In the genomic region with DNA sequence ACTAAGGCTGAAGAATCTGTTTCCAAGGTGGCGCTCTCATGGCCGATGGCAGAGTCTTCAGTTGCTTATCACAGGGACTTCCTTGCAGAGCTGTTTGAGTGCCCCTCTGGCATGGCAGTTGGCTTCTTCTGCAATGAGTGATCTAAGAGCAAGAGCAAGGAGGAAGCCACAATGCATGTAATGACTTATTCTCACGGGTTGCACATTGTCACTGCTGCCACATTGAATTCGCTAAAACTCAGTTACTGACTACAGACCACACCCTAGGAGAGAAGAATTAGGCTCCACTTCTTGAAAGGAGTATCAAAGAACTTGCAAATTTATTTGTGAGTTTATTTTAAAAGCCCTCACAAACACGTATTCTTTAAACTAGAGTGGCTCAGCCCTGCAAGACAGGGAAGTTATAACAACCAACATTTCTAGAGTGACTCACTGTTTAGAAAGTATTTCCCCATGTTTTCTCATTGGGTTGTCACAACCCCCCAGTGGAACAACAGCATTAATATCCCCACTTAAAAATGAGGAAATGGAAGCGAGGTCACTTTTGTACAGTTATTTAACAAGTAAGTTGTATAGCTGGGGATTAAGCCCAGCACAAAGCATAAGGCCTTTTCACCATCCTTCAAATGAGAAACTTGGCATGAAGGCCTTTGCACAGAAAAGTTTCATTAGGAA, we compare ENCODE assay signal across 8 cellular contexts. TPM values are rescaled to one million over a fixed set of nuclear protein-coding genes. Genes with fewer than 3 reads are reported as not detected.
DNase-seq lines count a peak whose midpoint lies in the region; ATAC-seq, FAIRE-seq and TF ChIP-seq lines count a peak whose summit lies in the region.

No MANE protein-coding gene starts in this region.

- peak overlapping the region; percentile 23 for H3K4me3 Mint-ChIP-seq in stimulated activated effector memory CD8-positive, alpha-beta T cell treated with anti-CD3 and anti-CD28 coated beads, Interleukin-12 subunit alpha, Interleukin-12 subunit beta, amount 100 ng/mL, for 72 hours
- H3K4me3 Mint-ChIP-seq in nephron progenitor cell, result no peak overlapping the region

- intact Hi-C loops in HCT116 (cut with micrococcal nuclease), result no loop called here

- H3K4me1 Mint-ChIP-seq in stimulated activated effector memory CD8-positive, alpha-beta T cell treated with anti-CD3 and anti-CD28 coated beads, Interleukin-12 subunit alpha, Interleukin-12 subunit beta, amount 100 ng/mL, for 72 hours, result peaks cover 29% of the 10 kb centered on the region
- H3K4me1 Mint-ChIP-seq in nephron progenitor cell, result no peaks in the 10 kb centered on the region

- H3K27ac ChIP-seq in HCT116 (ENCODE audit: low read depth, low read length) (no peak overlapping the region), H1 (ENCODE audit: low read depth, low read length) (no peak overlapping the region)

- H3K27ac Mint-ChIP-seq in stimulated activated effector memory CD8-positive, alpha-beta T cell treated with anti-CD3 and anti-CD28 coated beads, Interleukin-12 subunit alpha, Interleukin-12 subunit beta, amount 100 ng/mL, for 72 hours, result peak overlapping the region; percentile 62
- H3K27ac Mint-ChIP-seq in nephron progenitor cell, result no peak overlapping the region

- no peak for TF ChIP-seq CTCF in HCT116 (IDR thresholded peaks at IDR 0.05 in 2 of 3, conservative IDR thresholded peaks at IDR 0.05 in 1 of 3; ENCODE audit: borderline replicate concordance in 1 of 3, insufficient read depth in 1 of 3, low read depth in 2 of 3, low read length in 2 of 3)
- no peak for TF ChIP-seq CTCF in H1 (IDR thresholded peaks at IDR 0.05; ENCODE audit: control extremely low read depth in 1 of 3, insufficient read depth in 1 of 3, low read depth in 1 of 3, low read length in 3 of 3)
- no peak for TF ChIP-seq CTCF in nephron progenitor cell (IDR thresholded peaks at IDR 0.05)

- TF ChIP-seq POLR2A in HCT116 (IDR thresholded peaks at IDR 0.05; ENCODE audit: borderline replicate concordance, extremely low read depth, insufficient read depth, insufficient read length) (no peak), H1 (IDR thresholded peaks at IDR 0.05; ENCODE audit: control extremely low read depth in 1 of 2, low read depth in 2 of 2, low read length in 2 of 2) (no peak)

- FAIRE-seq in H1 (lab: Jason Lieb, UNC) (no peak), urothelium cell line (lab: Jason Lieb, UNC) (no peak)

- H3K4me1 ChIP-seq in HCT116 (ENCODE audit: control insufficient read depth in 1 of 2, insufficient read depth in 2 of 2, low read length in 2 of 2) (peaks cover 0 to 5% of the 10 kb centered on the region in 2 experiments; a peak in 2 of 4 replicates), H1 (replicated peaks in 1 of 4; ENCODE audit: control insufficient read depth in 3 of 4, insufficient read depth in 4 of 4, low read length in 3 of 4) (peaks cover 0 to 3% (median 0%) of the 10 kb centered on the region in 4 experiments; a peak in 1 of 7 replicates)

- H3K79me1 ChIP-seq in H1 (ENCODE audit: low read depth, low read length), result no peaks in the 10 kb centered on the region

- 92% methylated on average over 6 of the region's 6 CpGs; no CpG with 5 or more reads in 1 of the 2 experiments for WGBS in H1 (ENCODE audit: extremely low coverage in 1 of 2, insufficient coverage in 1 of 2, insufficient read length in 1 of 2, insufficient replicate concordance in 2 of 2, low coverage in 1 of 2, low lambda C conversion rate in 2 of 2, missing lambda C conversion rate in 1 of 2), 2 experiments

- H4K20me1 ChIP-seq in HCT116 (ENCODE audit: insufficient read depth), result no peaks in the 10 kb centered on the region
- H4K20me1 ChIP-seq in H1 (replicated peaks in 1 of 2; ENCODE audit: control insufficient read depth in 1 of 2, insufficient read depth in 2 of 2, low read length in 2 of 2), result no peaks in the 10 kb centered on the region

- BruUV-seq in HCT116 (replicated peaks; lab: Mats Ljungman, UMichigan), result no TSS peak

- peak overlapping the region; percentile 29 for H4K91ac ChIP-seq in H1 (replicated peaks; ENCODE audit: insufficient read length, low read length)

- H3K27me3 Mint-ChIP-seq in nephron progenitor cell (ENCODE audit: low read depth, poor library complexity), result no peaks in the 10 kb centered on the region

- H3K18ac ChIP-seq in H1 (ENCODE audit: extremely low read depth, low read length), result no peak overlapping the region

- H3K79me2 ChIP-seq in HCT116 (ENCODE audit: insufficient read depth, low read length) (no peaks in the 10 kb centered on the region), H1 (ENCODE audit: control insufficient read depth in 1 of 2, insufficient read depth in 2 of 2, low read length in 2 of 2) (no peaks in the 10 kb centered on the region)

- no peak overlapping the region for H4K8ac ChIP-seq in H1 (ENCODE audit: extremely low read depth, insufficient read depth, low read length)

- POLR2A ChIA-PET in HCT116 (lab: Charles Lee) (no interaction called here), H1 (lab: Charles Lee; ENCODE audit: partially characterized antibody) (interaction anchor here (0.8 kb wide), 1 partner anchor 11 kb away, joined by 3 read pairs; no protein-coding TSS in a partner anchor)

- TF ChIP-seq RAD21 in HCT116 (IDR thresholded peaks at IDR 0.05; ENCODE audit: low read depth) (no peak), H1 (IDR thresholded peaks at IDR 0.05 in 1 of 2, conservative IDR thresholded peaks at IDR 0.05 in 1 of 2; ENCODE audit: low read depth in 2 of 2, low read length in 2 of 2) (no peak)

- H2BK12ac ChIP-seq in H1 (ENCODE audit: low read depth, low read length), result no peak overlapping the region

- H3K23ac ChIP-seq in H1 (ENCODE audit: insufficient read length), result no peak overlapping the region

- H2AFZ ChIP-seq in HCT116 (ENCODE audit: low read depth, low read length, poor library complexity, severe bottlenecking) (peak overlapping the region; percentile 27), H1 (ENCODE audit: low read length) (peak overlapping the region; percentile 16; the same call in 1 of the 2 replicates)

- no peaks in the 10 kb centered on the region for H3K23me2 ChIP-seq in H1 (ENCODE audit: low read depth, low read length)

- H3K36me3 ChIP-seq in HCT116 (ENCODE audit: control insufficient read depth in 1 of 2, insufficient read depth in 2 of 2, low read length in 2 of 2) (no peaks in the 10 kb centered on the region), H1 (ENCODE audit: control insufficient read depth in 2 of 4, insufficient read depth in 4 of 4, low read length in 3 of 4) (no peaks in the 10 kb centered on the region)

- no peaks in the 10 kb centered on the region for H3K9me3 Mint-ChIP-seq in stimulated activated effector memory CD8-positive, alpha-beta T cell treated with anti-CD3 and anti-CD28 coated beads, Interleukin-12 subunit alpha, Interleukin-12 subunit beta, amount 100 ng/mL, for 72 hours
- no peaks in the 10 kb centered on the region for H3K9me3 Mint-ChIP-seq in nephron progenitor cell

- H3K56ac ChIP-seq in H1 (replicated peaks; ENCODE audit: insufficient read length, low read depth, low read length), result no peak overlapping the region

- no peak overlapping the region for H2BK120ac ChIP-seq in H1 (replicated peaks; ENCODE audit: low read depth, low read length)

- H3K14ac ChIP-seq in H1 (ENCODE audit: insufficient read length), result no peak overlapping the region

- no peak overlapping the region for H2AK5ac ChIP-seq in H1 (ENCODE audit: low read depth, low read length)

- H3K4me3 ChIP-seq in HCT116 (replicated peaks in 1 of 2; ENCODE audit: low read depth in 1 of 2, low read length in 2 of 2) (no peak overlapping the region), H1 (ENCODE audit: extremely low read depth in 1 of 4, insufficient read depth in 2 of 4, low read depth in 3 of 4, low read length in 4 of 4) (no peak overlapping the region)

- TF ChIP-seq EP300 in H1 (IDR thresholded peaks at IDR 0.05; ENCODE audit: borderline replicate concordance in 1 of 2, low read depth in 2 of 2, low read length in 2 of 2), result no peak

- CTCF ChIA-PET in HCT116 (lab: Charles Lee), result no interaction called here
- CTCF ChIA-PET in H1 (lab: Charles Lee; ENCODE audit: partially characterized antibody), result interaction anchor here (0.7 kb wide), 1 partner anchor 272 kb away, joined by 3 read pairs; no protein-coding TSS in a partner anchor

- H2BK5ac ChIP-seq in H1 (ENCODE audit: low read depth, low read length), result no peak overlapping the region

- no peak for ATAC-seq in HCT116
- ATAC-seq in stimulated activated effector memory CD8-positive, alpha-beta T cell treated with anti-CD3 and anti-CD28 coated beads, Interleukin-12 subunit alpha, Interleukin-12 subunit beta, amount 100 ng/mL, for 72 hours, result peak; percentile 100

- DNase-seq in activated T-cell treated with anti-CD3 and anti-CD28 coated beads for 48 hours (ENCODE audit: low read depth), result peak; percentile 19
- DNase-seq in activated T-cell treated with anti-CD3 and anti-CD28 coated beads, Interleukin-2, amount 50 U/mL, for 1 hour, result no peak
- DNase-seq in HCT116 (ENCODE audit: low read depth, low spot score), result no peak
- peak; percentile 26 for DNase-seq in NAMALWA (ENCODE audit: low spot score)
- no peak for DNase-seq in H1 (ENCODE audit: low read depth in 1 of 2, low spot score in 2 of 2)
- DNase-seq in stimulated activated effector memory CD8-positive, alpha-beta T cell treated with anti-CD3 and anti-CD28 coated beads, Interleukin-12 subunit alpha, Interleukin-12 subunit beta, amount 100 ng/mL, for 72 hours (ENCODE audit: low spot score in 2 of 2), result peak; percentile 12 to 72
- DNase-seq in nephron progenitor cell, result no peak
- DNase-seq in urothelium cell line (ENCODE audit: low spot score), result no peak

- no peak overlapping the region for H3K4ac ChIP-seq in H1 (replicated peaks; ENCODE audit: insufficient read length, low read depth, low read length)

- no peaks in the 10 kb centered on the region for H3K9me2 ChIP-seq in HCT116 (ENCODE audit: insufficient read depth)

- H2BK15ac ChIP-seq in H1 (ENCODE audit: low read length), result no peak overlapping the region

- H3K9me3 ChIP-seq in HCT116 (ENCODE audit: control insufficient read depth in 1 of 2, insufficient read depth in 1 of 2, low read depth in 1 of 2, low read length in 2 of 2) (no peaks in the 10 kb centered on the region), H1 (ENCODE audit: insufficient read depth in 2 of 2, low read depth in 1 of 2, low read length in 1 of 2) (no peaks in the 10 kb centered on the region)

- H2BK20ac ChIP-seq in H1 (ENCODE audit: low read length), result no peak overlapping the region

- H3K9ac ChIP-seq in HCT116 (ENCODE audit: low read length) (no peak overlapping the region), H1 (replicated peaks in 1 of 4; ENCODE audit: extremely low read depth in 1 of 4, low read depth in 3 of 4, low read length in 3 of 4) (no peak overlapping the region)

- H3K27me3 ChIP-seq in HCT116 (ENCODE audit: insufficient read depth, low read length) (no peaks in the 10 kb centered on the region), H1 (replicated peaks in 1 of 4; ENCODE audit: control insufficient read depth in 3 of 4, extremely low read depth in 1 of 4, insufficient read depth in 3 of 4, low read length in 3 of 4) (no peaks in the 10 kb centered on the region)

- no peak overlapping the region for H4K5ac ChIP-seq in H1 (ENCODE audit: insufficient read length, low read depth, low read length)

- H3K4me2 ChIP-seq in HCT116 (ENCODE audit: low read length) (no peak overlapping the region), H1 (ENCODE audit: insufficient read depth in 1 of 2, low read depth in 2 of 2, low read length in 2 of 2) (no peak overlapping the region)

- RAD21 ChIA-PET in HCT116 (lab: Charles Lee; ENCODE audit: low non-redundant PET in 1 of 2, low total read pairs in 2 of 2, uncharacterized antibody in 2 of 2, unreplicated experiment in 2 of 2), result no interaction called here

- H3K36me3 Mint-ChIP-seq in stimulated activated effector memory CD8-positive, alpha-beta T cell treated with anti-CD3 and anti-CD28 coated beads, Interleukin-12 subunit alpha, Interleukin-12 subunit beta, amount 100 ng/mL, for 72 hours, result no peaks in the 10 kb centered on the region
- no peaks in the 10 kb centered on the region for H3K36me3 Mint-ChIP-seq in nephron progenitor cell (ENCODE audit: low read depth)

RNA-seq across cellular contexts. Expression of gene RBPJ, which starts 32.4 kb away (rescaled TPM):
- total RNA-seq in HCT116 (2021; ENCODE audit: unreplicated experiment), result 72.7 TPM
- 42.2 and 46.5 TPM in 2 replicates for polyA plus RNA-seq in HCT116 (2012)
- 202 and 217 TPM in 2 replicates for total RNA-seq in H1 (2021; fragmentation: NEBNext Ultra II Directional; extraction: Animal tissue kit (Norgen Biotek cat#: 25700))
- polyA plus RNA-seq in H1 (2011; rRNA removed), result 58.2 and 65.5 TPM in 2 replicates
- polyA plus RNA-seq in H1 (2011; cell fraction: cytosol; rRNA removed), result 80.3 TPM
- 94.0 TPM for polyA plus RNA-seq in H1 (2011; cell fraction: nucleus; rRNA removed)
- 73.6 to 109 TPM (median 89.5 TPM) in 4 replicates for polyA plus RNA-seq in H1 (2012, experiment 1 of 2)
- 7.1 TPM for polyA plus RNA-seq in H1 (2012, experiment 2 of 2)
- polyA plus RNA-seq in H1 (2013, experiment 1 of 2), result 140 TPM
- 139 TPM for polyA plus RNA-seq in H1 (2013, experiment 2 of 2)
- polyA minus RNA-seq in H1 (2011; rRNA and poly(A)+ RNA removed), result 109 and 131 TPM in 2 replicates
- 86.8 TPM for polyA minus RNA-seq in H1 (2011; cell fraction: cytosol; rRNA and poly(A)+ RNA removed)
- 208 TPM for polyA minus RNA-seq in H1 (2011; cell fraction: nucleus; rRNA and poly(A)+ RNA removed)

Comparison
In these comparisons a context has a peak if more than half of its experiments do, and no peak if none do; other contexts are left out.
1. DNase-seq: peak in activated T-cell treated with anti-CD3 and anti-CD28 coated beads for 48 hours (single experiment), NAMALWA (single experiment) and stimulated activated effector memory CD8-positive, alpha-beta T cell treated with anti-CD3 and anti-CD28 coated beads, Interleukin-12 subunit alpha, Interleukin-12 subunit beta, amount 100 ng/mL, for 72 hours (2 of 2); none in activated T-cell treated with anti-CD3 and anti-CD28 coated beads, Interleukin-2, amount 50 U/mL, for 1 hour (single experiment), HCT116 (single experiment), H1 (0 of 2), nephron progenitor cell (single experiment) and urothelium cell line (single experiment).